1 cellular context compared by ENCODE assay signal in genomic region chr2:199431748-199432213, GRCh38.
TF ChIP-seq lines count a peak whose summit lies in the region.

No MANE protein-coding gene starts in this region.

TF ChIP-seq in endothelial cell of umbilical vein, 7 proteins besides CTCF, POLR2A, EP300 and RAD21 (continued from another document):
- TF ChIP-seq JUN (IDR thresholded peaks at IDR 0.05; ENCODE audit: borderline replicate concordance, insufficient read depth, insufficient read length, low read depth) (peak; percentile 64), FOS (IDR thresholded peaks at IDR 0.05; ENCODE audit: borderline replicate concordance, insufficient read depth, low read length) (peak; percentile 75), GATA2 (IDR thresholded peaks at IDR 0.05; ENCODE audit: insufficient read depth, insufficient read length, low read depth, low read length) (peak; percentile 74)
